23 cellular contexts compared by ENCODE assay signal in the genomic region with DNA sequence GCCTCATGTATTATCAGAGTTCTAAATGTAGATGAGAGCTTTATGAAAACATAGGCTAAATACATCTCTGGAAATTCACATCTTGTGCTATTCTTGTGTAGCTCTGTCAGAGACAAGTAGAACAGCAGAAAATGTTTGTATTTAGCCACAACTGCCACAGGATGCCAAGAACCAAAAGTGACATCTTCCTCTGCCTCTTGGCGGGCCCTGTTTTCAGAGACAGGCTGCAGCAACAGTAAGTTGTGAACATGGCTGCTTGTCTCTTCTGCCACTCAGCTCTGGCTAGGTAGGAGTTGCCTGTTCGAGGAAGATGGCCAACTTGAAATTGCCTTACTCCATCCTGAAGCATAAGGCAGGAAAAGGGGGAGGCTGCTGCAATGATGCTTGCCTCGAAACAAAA.
"Had no signal": no experiment of that assay in that cellular context is flagged by ENCODE, and none has a peak within 500 bp of the region (broad histone marks: within the 10 kb centered on the region; RNA-seq: fewer than 3 reads in every experiment).

No MANE protein-coding gene starts in this region.

- H3K27me3 Mint-ChIP-seq: activated CD4-positive, alpha-beta T cell treated with anti-CD3 and anti-CD28 coated beads, Interleukin-2, amount 10 ng/mL, durations not matched to agents 7 days and 5 days; activated CD8-positive, alpha-beta T cell treated with anti-CD3 and anti-CD28 coated beads for 36 hours; activated naive CD4-positive, alpha-beta T cell treated with anti-CD3 and anti-CD28 coated beads, Interleukin-2, amount 50 U/mL, for 24 hours; activated T-cell treated with anti-CD3 and anti-CD28 coated beads, Interleukin-2, amount 50 U/mL, for 24 hours had no signal

- ATAC-seq: activated CD8-positive, alpha-beta T cell treated with anti-CD3 and anti-CD28 coated beads for 36 hours; body of pancreas had no signal

- H3K4me3 Mint-ChIP-seq: activated CD4-positive, alpha-beta T cell treated with anti-CD3 and anti-CD28 coated beads, Interleukin-2, amount 10 ng/mL, durations not matched to agents 7 days and 5 days; activated CD8-positive, alpha-beta T cell treated with anti-CD3 and anti-CD28 coated beads for 36 hours; activated naive CD4-positive, alpha-beta T cell treated with anti-CD3 and anti-CD28 coated beads, Interleukin-2, amount 50 U/mL, for 24 hours; activated T-cell treated with anti-CD3 and anti-CD28 coated beads, Interleukin-2, amount 50 U/mL, for 24 hours; activated T-helper 1 cell treated with anti-CD3 and anti-CD28 coated beads, Interleukin-12 subunit alpha, Interleukin-12 subunit beta, Interleukin-2, Interleukin-4 antibody, amounts not matched to agents 30 ng/mL and 10 ng/mL and 1 ng/mL, durations not matched to agents 14 hours and 24 hours and 36 hours had no signal

- DNase-seq: activated CD4-positive, alpha-beta T cell treated with anti-CD3 and anti-CD28 coated beads, Interleukin-2, amount 10 ng/mL, durations not matched to agents 7 days and 5 days; activated CD4-positive, CD25-positive, alpha-beta regulatory T cell; activated CD8-positive, alpha-beta T cell treated with anti-CD3 and anti-CD28 coated beads for 36 hours; activated effector memory CD4-positive, alpha-beta T cell treated with Interleukin-2 at 50 U/mL for 16 hours; activated naive CD4-positive, alpha-beta T cell; activated T-cell treated with anti-CD3 and anti-CD28 coated beads, Interleukin-2, amount 50 U/mL, for 24 hours; body of pancreas; central memory CD4-positive, alpha-beta T cell; Kasumi-1; NCI-H1105 treated with DMSO at 0.1 percent for 48 hours; NCI-H1436 treated with DMSO at 0.1 percent for 48 hours; NCI-H187; NCI-H2081; NCI-H446; NCI-H524; Peyer's patch; Right ventricle myocardium superior; SJCRH30; SK-N-SH; T-helper 1 cell had no signal

- H3K9me3 Mint-ChIP-seq: activated CD4-positive, alpha-beta T cell treated with anti-CD3 and anti-CD28 coated beads, Interleukin-2, amount 10 ng/mL, durations not matched to agents 7 days and 5 days; activated CD8-positive, alpha-beta T cell treated with anti-CD3 and anti-CD28 coated beads for 36 hours; activated naive CD4-positive, alpha-beta T cell treated with anti-CD3 and anti-CD28 coated beads, Interleukin-2, amount 50 U/mL, for 24 hours; activated T-cell treated with anti-CD3 and anti-CD28 coated beads, Interleukin-2, amount 50 U/mL, for 24 hours; activated T-helper 1 cell treated with anti-CD3 and anti-CD28 coated beads, Interleukin-12 subunit alpha, Interleukin-12 subunit beta, Interleukin-2, Interleukin-4 antibody, amounts not matched to agents 30 ng/mL and 10 ng/mL and 1 ng/mL, durations not matched to agents 14 hours and 24 hours and 36 hours had no signal

- FAIRE-seq: bronchial epithelial cell had no signal

- H3K27ac Mint-ChIP-seq: activated CD4-positive, alpha-beta T cell treated with anti-CD3 and anti-CD28 coated beads, Interleukin-2, amount 10 ng/mL, durations not matched to agents 7 days and 5 days; activated CD8-positive, alpha-beta T cell treated with anti-CD3 and anti-CD28 coated beads for 36 hours; activated naive CD4-positive, alpha-beta T cell treated with anti-CD3 and anti-CD28 coated beads, Interleukin-2, amount 50 U/mL, for 24 hours; activated T-cell treated with anti-CD3 and anti-CD28 coated beads, Interleukin-2, amount 50 U/mL, for 24 hours; activated T-helper 1 cell treated with anti-CD3 and anti-CD28 coated beads, Interleukin-12 subunit alpha, Interleukin-12 subunit beta, Interleukin-2, Interleukin-4 antibody, amounts not matched to agents 30 ng/mL and 10 ng/mL and 1 ng/mL, durations not matched to agents 14 hours and 24 hours and 36 hours had no signal
